13 cellular contexts compared by ENCODE assay signal in genomic region chr4:53962516-53963225, GRCh38.
DNase-seq lines count a peak whose midpoint lies in the region; ATAC-seq and TF ChIP-seq lines count a peak whose summit lies in the region.
"Had no signal": no experiment of that assay in that cellular context is flagged by ENCODE, and none has a peak within 500 bp of the region (broad histone marks: within the 10 kb centered on the region; RNA-seq: fewer than 3 reads in every experiment).

No MANE protein-coding gene starts in this region.

- no peaks in the 10 kb centered on the region for H3K36me3 ChIP-seq in heart right ventricle
- H3K36me3 ChIP-seq in adrenal gland (replicated peaks in 1 of 2), result no peaks in the 10 kb centered on the region
- H3K36me3 ChIP-seq: esophagus squamous epithelium had no signal

- H3K4me3 ChIP-seq in heart right ventricle (no peak overlapping the region), adrenal gland (no peak overlapping the region)
- H3K4me3 ChIP-seq: esophagus squamous epithelium had no signal

- H3K27me3 ChIP-seq in heart right ventricle (no peaks in the 10 kb centered on the region), adrenal gland (no peaks in the 10 kb centered on the region)
- H3K27me3 ChIP-seq: esophagus squamous epithelium had no signal

- intact Hi-C loops in heart right ventricle (cut with DNase I) (no loop called here), cardiac septum (cut with DNase I) (no loop called here), adrenal gland (cut with DNase I) (no loop called here)

- H3K4me1 ChIP-seq in heart right ventricle, result peaks cover 0 to 4% (median 0%) of the 10 kb centered on the region in 9 donors
- H3K4me1 ChIP-seq in adrenal gland (replicated peaks in 1 of 2), result no peaks in the 10 kb centered on the region

- DNase-seq in heart right ventricle (no peak), cardiac septum (ENCODE audit: low spot score) (no peak), amniotic stem cell (lab: John Stamatoyannopoulos, UW) (peak; percentile 11), glomerular visceral epithelial cell (ENCODE audit: extremely low spot score) (peak; percentile 65), stromal cell of bone marrow (ENCODE audit: low read depth) (peak; percentile 54), cerebellar nuclear complex (lab: John Stamatoyannopoulos, UW) (no peak), adrenal gland (no peak)
- DNase-seq: activated CD4-positive, alpha-beta T cell treated with anti-CD3 and anti-CD28 coated beads for 4 hours; esophagus squamous epithelium; midbrain; NCI-H1694 had no signal

- TF ChIP-seq CTCF in heart right ventricle (IDR thresholded peaks at IDR 0.05) (no peak), adrenal gland (IDR thresholded peaks at IDR 0.05) (no peak)

- no peak for TF ChIP-seq POLR2A in adrenal gland (IDR thresholded peaks at IDR 0.05)

- ATAC-seq in heart right ventricle (peak in 5 of 8 donors; percentile 61 to 78 (median 72)), GM21515 (IDR thresholded peaks at IDR 0.05; ENCODE audit: unreplicated experiment) (no peak)

- H3K27ac ChIP-seq in heart right ventricle (peak overlapping the region in 5 of 10 donors; percentile 9 to 51 (median 18)), adrenal gland (no peak overlapping the region)
- H3K27ac ChIP-seq: HL-60 had no signal

- H3K9me3 ChIP-seq in heart right ventricle (no peaks in the 10 kb centered on the region), adrenal gland (replicated peaks in 1 of 3) (no peaks in the 10 kb centered on the region)
- H3K9me3 ChIP-seq: esophagus squamous epithelium had no signal

- 59 to 61% methylated on average over 4 of the region's 4 CpGs for WGBS in heart right ventricle, 2 donors
- WGBS in adrenal gland, 4 donors, result 62 to 76% (median 73%) methylated on average over 4 of the region's 4 CpGs

Comparison
In these comparisons a context has a peak if more than half of its experiments do, and no peak if none do; other contexts are left out.
1. DNase-seq: peak in amniotic stem cell (single experiment), glomerular visceral epithelial cell (single experiment) and stromal cell of bone marrow (single experiment); none in heart right ventricle (0 of 2), cardiac septum (single experiment), cerebellar nuclear complex (0 of 2) and adrenal gland (0 of 7).